Comparison of ENCODE assay signal across 8 cellular contexts in genomic region chr12:122265433-122265832, GRCh38. TPM values are rescaled to one million over a fixed set of nuclear protein-coding genes. Genes with fewer than 3 reads are reported as not detected.
DNase-seq lines count a peak whose midpoint lies in the region; FAIRE-seq and TF ChIP-seq lines count a peak whose summit lies in the region.

No MANE protein-coding gene starts in this region.

- H3K36me3 ChIP-seq in DOHH2 (ENCODE audit: control insufficient read depth, low read length) = peaks cover 19% of the 10 kb centered on the region
- no peaks in the 10 kb centered on the region for H3K36me3 ChIP-seq in Loucy (ENCODE audit: insufficient read depth, low read length)
- peaks cover 8% of the 10 kb centered on the region for H3K36me3 ChIP-seq in ectodermal cell (ENCODE audit: control insufficient read depth, insufficient read depth, low read length)
- H3K36me3 ChIP-seq in neutrophil = peaks cover 32% of the 10 kb centered on the region

- H3K4me2 ChIP-seq in DOHH2 (ENCODE audit: low read length) (peak overlapping the region; percentile 93), Loucy (ENCODE audit: low read depth, low read length, poor library complexity, severe bottlenecking) (peak overlapping the region; percentile 85)

- peaks cover 16% of the 10 kb centered on the region for H3K4me1 ChIP-seq in DOHH2 (ENCODE audit: control insufficient read depth, low read length)
- H3K4me1 ChIP-seq in Loucy (ENCODE audit: insufficient read depth, low read length, poor library complexity, severe bottlenecking) = peaks cover 13% of the 10 kb centered on the region
- H3K4me1 ChIP-seq in ectodermal cell (ENCODE audit: control insufficient read depth, insufficient read depth, low read length) = peaks cover 7% of the 10 kb centered on the region
- peaks cover 14 to 19% of the 10 kb centered on the region in 2 experiments for H3K4me1 ChIP-seq in neutrophil (ENCODE audit: control insufficient read depth in 1 of 2, insufficient read depth in 1 of 2, low read depth in 1 of 2, low read length in 1 of 2)

- no peak for TF ChIP-seq CTCF in DOHH2 (IDR thresholded peaks at IDR 0.05; ENCODE audit: low read depth, low read length, poor library complexity, severe bottlenecking)
- no peak for TF ChIP-seq CTCF in Loucy (conservative IDR thresholded peaks at IDR 0.05; ENCODE audit: low read length)
- no peak for TF ChIP-seq CTCF in neutrophil (IDR thresholded peaks at IDR 0.05)

- H3K9me3 ChIP-seq in DOHH2 (ENCODE audit: control insufficient read depth, insufficient read depth, low read length) = no peaks in the 10 kb centered on the region
- no peaks in the 10 kb centered on the region for H3K9me3 ChIP-seq in Loucy (ENCODE audit: insufficient read depth, low read depth, low read length)
- H3K9me3 ChIP-seq in ectodermal cell (ENCODE audit: control insufficient read depth, low read length) = no peaks in the 10 kb centered on the region
- H3K9me3 ChIP-seq in neutrophil = no peaks in the 10 kb centered on the region

- H3K27ac ChIP-seq in DOHH2 (ENCODE audit: low read depth, low read length) (peak overlapping the region; percentile 70; the same call in 1 of the 2 replicates), ectodermal cell (ENCODE audit: insufficient read depth, low read depth, low read length, poor library complexity, severe bottlenecking) (no peak overlapping the region), neutrophil (peak overlapping the region; percentile 91)

- WGBS in ectodermal cell, 2 experiments = 77 to 78% methylated on average over 2 to 3 of the region's 3 CpGs

- H3K9ac ChIP-seq in Loucy (ENCODE audit: low read depth, low read length, poor library complexity, severe bottlenecking) = peak overlapping the region; percentile 77

- peak overlapping the region; percentile 97 for H3K4me3 ChIP-seq in DOHH2 (ENCODE audit: low read length)
- H3K4me3 ChIP-seq in Loucy (ENCODE audit: low read length, poor library complexity, severe bottlenecking) = peak overlapping the region; percentile 89
- H3K4me3 ChIP-seq in ectodermal cell (ENCODE audit: insufficient read depth, low read depth, low read length) = peak overlapping the region; percentile 92
- peak overlapping the region; percentile 83 to 98 for H3K4me3 ChIP-seq in neutrophil (ENCODE audit: low read depth in 1 of 2, low read length in 1 of 2)

- no peaks in the 10 kb centered on the region for H3K9me2 ChIP-seq in DOHH2 (replicated peaks; ENCODE audit: control insufficient read depth, low read length)
- H3K9me2 ChIP-seq in Loucy (replicated peaks; ENCODE audit: low read depth, low read length) = no peaks in the 10 kb centered on the region

- H3K79me2 ChIP-seq in DOHH2 (ENCODE audit: control insufficient read depth, low read length) (peaks cover 16% of the 10 kb centered on the region), Loucy (ENCODE audit: insufficient read depth, low read length) (peaks cover 4% of the 10 kb centered on the region; the same call in 1 of the 2 replicates)

- H3K27me3 ChIP-seq in DOHH2 (ENCODE audit: control insufficient read depth, low read length) (no peaks in the 10 kb centered on the region), Loucy (ENCODE audit: insufficient read depth, low read length, poor library complexity, severe bottlenecking) (no peaks in the 10 kb centered on the region), ectodermal cell (ENCODE audit: control insufficient read depth, insufficient read depth, low read length, poor library complexity, severe bottlenecking) (no peaks in the 10 kb centered on the region), neutrophil (no peaks in the 10 kb centered on the region)

- H2AFZ ChIP-seq in Loucy (ENCODE audit: low read length) = peak overlapping the region; percentile 97

- FAIRE-seq in GM19239 (lab: Jason Lieb, UNC) = no peak

- H3F3A ChIP-seq in DOHH2 (ENCODE audit: control insufficient read depth, insufficient read depth) (peaks cover 3% of the 10 kb centered on the region; the same call in 1 of the 2 replicates), Loucy (ENCODE audit: low read depth) (no peaks in the 10 kb centered on the region)

- DNase-seq in NCI-H2227 (lab: John Stamatoyannopoulos, UW; ENCODE audit: unreplicated experiment) = no peak
- DNase-seq in NCI-H524 treated with DMSO at 0.1 percent for 48 hours (lab: John Stamatoyannopoulos, UW) = no peak
- DNase-seq in GM19239 (ENCODE audit: insufficient read length, low spot score) = no peak
- no peak for DNase-seq in SKM-1 (lab: John Stamatoyannopoulos, UW; ENCODE audit: unreplicated experiment)

- H4K20me1 ChIP-seq in DOHH2 (ENCODE audit: control insufficient read depth, insufficient read depth, low read depth, low read length) = no peaks in the 10 kb centered on the region
- H4K20me1 ChIP-seq in Loucy (ENCODE audit: insufficient read depth, low read length, poor library complexity, severe bottlenecking) = no peaks in the 10 kb centered on the region

RNA-seq across cellular contexts. Expression of gene VPS33A, which starts 0.9 kb away (rescaled TPM):
- 49.3 TPM for polyA plus RNA-seq in ectodermal cell (2013, experiment 1 of 4)
- polyA plus RNA-seq in ectodermal cell (2013, experiment 2 of 4) = 58.7 TPM
- polyA plus RNA-seq in ectodermal cell (2013, experiment 3 of 4) = 35.7 TPM
- 39.1 TPM for polyA plus RNA-seq in ectodermal cell (2013, experiment 4 of 4)

RNA-seq across cellular contexts. Expression of gene DIABLO, which starts 39.6 kb away (rescaled TPM):
- 100 TPM for polyA plus RNA-seq in ectodermal cell (2013, experiment 1 of 4)
- 110 TPM for polyA plus RNA-seq in ectodermal cell (2013, experiment 2 of 4)
- 68.4 TPM for polyA plus RNA-seq in ectodermal cell (2013, experiment 3 of 4)
- polyA plus RNA-seq in ectodermal cell (2013, experiment 4 of 4) = 82.7 TPM
